Comparison of ENCODE assay signal across 9 cellular contexts in the genomic region with DNA sequence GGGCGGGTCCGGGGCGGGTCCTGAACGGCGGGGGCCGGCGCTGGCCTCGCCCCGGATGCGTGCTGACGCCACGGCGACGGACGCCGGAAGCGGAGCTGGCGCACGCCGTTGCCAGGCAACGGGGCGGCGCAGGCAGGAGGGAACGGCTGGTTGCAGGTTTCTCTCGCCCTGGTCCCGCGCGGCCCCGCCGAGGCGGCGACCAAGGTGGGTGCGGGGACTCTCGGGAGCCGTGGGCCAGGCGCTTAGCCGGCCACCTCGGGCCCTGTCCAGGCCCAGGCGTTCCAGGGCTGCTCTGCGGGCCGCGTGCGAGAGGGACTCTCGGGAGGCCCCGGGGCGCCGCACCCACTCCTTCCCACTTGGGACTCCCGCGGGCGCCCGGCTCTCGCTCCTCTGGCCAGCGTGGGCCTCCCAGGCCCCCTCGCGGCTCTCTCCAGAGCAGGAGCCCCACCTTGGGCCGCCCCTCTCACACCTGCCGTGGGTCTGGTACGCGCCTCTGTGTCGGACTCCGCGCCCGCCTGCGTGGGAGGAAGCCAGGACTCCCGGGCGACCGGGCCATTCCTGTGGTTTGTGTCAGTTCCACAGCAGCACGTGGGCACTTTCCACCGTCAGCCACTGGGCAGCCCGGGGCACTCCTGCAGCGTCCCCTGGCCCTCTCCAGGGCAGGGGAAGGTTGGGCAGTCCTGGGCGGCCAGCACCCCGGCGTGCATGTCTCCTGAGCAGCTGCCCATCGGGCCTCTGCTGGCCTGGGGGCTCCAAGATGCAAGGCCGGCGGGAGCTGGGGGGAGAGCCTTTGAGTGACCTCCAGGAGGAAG. TPM values are rescaled to one million over a fixed set of nuclear protein-coding genes. Genes with fewer than 3 reads are reported as not detected.
DNase-seq lines count a peak whose midpoint lies in the region; ATAC-seq, FAIRE-seq and TF ChIP-seq lines count a peak whose summit lies in the region.
"Had no signal": no experiment of that assay in that cellular context is flagged by ENCODE, and none has a peak within 500 bp of the region (broad histone marks: within the 10 kb centered on the region; RNA-seq: fewer than 3 reads in every experiment).

CLBA1 (plus strand) TSS at position 114 of the 812 bp plus-strand sequence; CDS start at position 758, 644 bp downstream.

- CTCF ChIA-PET in CD4-positive, alpha-beta T cell (lab: Charles Lee), result interaction anchor here (2.2 kb wide), 1 partner anchor 60 kb away, joined by 17 read pairs; no protein-coding TSS in a partner anchor
- CTCF ChIA-PET in activated CD8-positive, alpha-beta memory T cell treated with anti-CD3 and anti-CD28 coated beads, Interleukin-2, amount 10 ng/mL, durations not matched to agents 7 days and 5 days (lab: Charles Lee), result interaction anchor here (1.0 to 6.0 kb wide), 9 partner anchors 12 to 160 kb away, joined by 3 to 69 read pairs (median 5); no protein-coding TSS in a partner anchor
- CTCF ChIA-PET in endothelial cell of umbilical vein (lab: Charles Lee), result interaction anchor here (0.8 to 3.7 kb wide), 7 partner anchors 9 to 62 kb away, joined by 3 to 21 read pairs (median 4); partner anchors contain the start of gene CDCA4

- intact Hi-C loops in CD4-positive, alpha-beta T cell (cut with DNase I, micrococcal nuclease), result loop anchor here (1.0 to 2.0 kb wide), 3 partner anchors 32 to 35 kb away; partner anchors contain the start of gene CDCA4 (in 2 of the 2)
- intact Hi-C loops in endothelial cell of umbilical vein (cut with micrococcal nuclease), result loop anchor here (1.0 kb wide), 2 partner anchors 10 to 35 kb away; partner anchors contain the start of gene CDCA4

- peak within 1 kb of the TSS; percentile 45 to 67 (median 65) for H3K4me3 ChIP-seq in endothelial cell of umbilical vein (replicated peaks in 1 of 3; ENCODE audit: insufficient read depth in 1 of 3, low read depth in 1 of 3, low read length in 3 of 3)

- no peaks in the 10 kb centered on the region for H4K20me1 ChIP-seq in endothelial cell of umbilical vein (replicated peaks; ENCODE audit: control insufficient read depth, extremely low read depth, insufficient read depth, low read length)

- BruUV-seq in endothelial cell of umbilical vein (replicated peaks; lab: Mats Ljungman, UMichigan), result TSS peak; percentile 45

- peak within 1 kb of the TSS; percentile 59 for H3K9ac ChIP-seq in endothelial cell of umbilical vein (replicated peaks; ENCODE audit: extremely low read depth, insufficient read depth, low read length)

- H3K27ac ChIP-seq in CD4-positive, alpha-beta T cell (ENCODE audit: low read depth, low read length), result no peak within 1 kb of the TSS
- peak within 1 kb of the TSS; percentile 65 for H3K27ac ChIP-seq in endothelial cell of umbilical vein (ENCODE audit: insufficient read depth, low read depth, low read length)

- no peak for TF ChIP-seq CTCF in CD4-positive, alpha-beta T cell (IDR thresholded peaks at IDR 0.05)
- TF ChIP-seq CTCF in endothelial cell of umbilical vein (IDR thresholded peaks at IDR 0.05; ENCODE audit: extremely low read depth in 1 of 2, insufficient read depth in 1 of 2, low read depth in 1 of 2, low read length in 2 of 2), result no peak

- H3K36me3 Mint-ChIP-seq in CD4-positive, alpha-beta T cell (ENCODE audit: low read depth), result no peaks in the 10 kb centered on the region
- no peaks in the 10 kb centered on the region for H3K36me3 Mint-ChIP-seq in activated CD8-positive, alpha-beta memory T cell treated with anti-CD3 and anti-CD28 coated beads, Interleukin-2, amount 10 ng/mL, durations not matched to agents 7 days and 5 days

- peaks cover 4% of the 10 kb centered on the region for H3K4me1 ChIP-seq in endothelial cell of umbilical vein (ENCODE audit: control insufficient read depth, extremely low read depth, insufficient read depth, low read length)

- H3K27ac Mint-ChIP-seq in CD4-positive, alpha-beta T cell, result peak within 1 kb of the TSS; percentile 80
- H3K27ac Mint-ChIP-seq in activated CD8-positive, alpha-beta memory T cell treated with anti-CD3 and anti-CD28 coated beads, Interleukin-2, amount 10 ng/mL, durations not matched to agents 7 days and 5 days, result peak within 1 kb of the TSS; percentile 58

- peak within 1 kb of the TSS; percentile 45 for H3K4me2 ChIP-seq in endothelial cell of umbilical vein (ENCODE audit: insufficient read depth, low read length)

- ATAC-seq in CD4-positive, alpha-beta T cell (ENCODE audit: poor library complexity), result peak; percentile 96
- peak; percentile 97 for ATAC-seq in GM19372 (IDR thresholded peaks at IDR 0.05; ENCODE audit: low read depth, unreplicated experiment)
- ATAC-seq in HG03520 (IDR thresholded peaks at IDR 0.05; ENCODE audit: unreplicated experiment), result peak; percentile 90
- peak; percentile 93 for ATAC-seq in activated CD8-positive, alpha-beta memory T cell treated with anti-CD3 and anti-CD28 coated beads, Interleukin-2, amount 10 ng/mL, durations not matched to agents 7 days and 5 days

- dilution Hi-C loops in endothelial cell of umbilical vein (cut with MboI; ENCODE audit: extremely low pct_ligation_motif_present, low sequenced_read_pairs), result no loop called here

- no peaks in the 10 kb centered on the region for H3K9me3 Mint-ChIP-seq in CD4-positive, alpha-beta T cell
- H3K9me3 Mint-ChIP-seq in activated CD8-positive, alpha-beta memory T cell treated with anti-CD3 and anti-CD28 coated beads, Interleukin-2, amount 10 ng/mL, durations not matched to agents 7 days and 5 days (ENCODE audit: low read depth), result no peaks in the 10 kb centered on the region

- H3K4me1 Mint-ChIP-seq in CD4-positive, alpha-beta T cell (ENCODE audit: low read depth), result no peaks in the 10 kb centered on the region
- peaks cover 5% of the 10 kb centered on the region for H3K4me1 Mint-ChIP-seq in activated CD8-positive, alpha-beta memory T cell treated with anti-CD3 and anti-CD28 coated beads, Interleukin-2, amount 10 ng/mL, durations not matched to agents 7 days and 5 days

- no peaks in the 10 kb centered on the region for H3K79me2 ChIP-seq in endothelial cell of umbilical vein (ENCODE audit: control insufficient read depth, insufficient read depth, low read length)

- H3K9me1 ChIP-seq in endothelial cell of umbilical vein (replicated peaks; ENCODE audit: control insufficient read depth, extremely low read depth, insufficient read depth, low read length), result no peaks in the 10 kb centered on the region

- no peaks in the 10 kb centered on the region for H3K27me3 Mint-ChIP-seq in CD4-positive, alpha-beta T cell
- H3K27me3 Mint-ChIP-seq in activated CD8-positive, alpha-beta memory T cell treated with anti-CD3 and anti-CD28 coated beads, Interleukin-2, amount 10 ng/mL, durations not matched to agents 7 days and 5 days, result peaks cover 3% of the 10 kb centered on the region

- H3K4me3 Mint-ChIP-seq in CD4-positive, alpha-beta T cell, result peak within 1 kb of the TSS; percentile 75
- H3K4me3 Mint-ChIP-seq in activated CD8-positive, alpha-beta memory T cell treated with anti-CD3 and anti-CD28 coated beads, Interleukin-2, amount 10 ng/mL, durations not matched to agents 7 days and 5 days, result peak within 1 kb of the TSS; percentile 52

- H3K27me3 ChIP-seq in CD4-positive, alpha-beta T cell (ENCODE audit: control insufficient read depth, insufficient read depth, low read length), result no peaks in the 10 kb centered on the region
- H3K27me3 ChIP-seq in endothelial cell of umbilical vein (ENCODE audit: control insufficient read depth in 2 of 2, insufficient read depth in 2 of 2, low read length in 2 of 2), result no peaks in the 10 kb centered on the region

- peak; percentile 73 to 89 (median 84) for DNase-seq in CD4-positive, alpha-beta T cell
- DNase-seq in NK-92 (lab: John Stamatoyannopoulos, UW; ENCODE audit: unreplicated experiment) (peak; percentile 7), endothelial cell of umbilical vein (ENCODE audit: low read depth, low spot score) (peak; percentile 90), midbrain (lab: John Stamatoyannopoulos, UW) (peak; percentile 91)
- DNase-seq in activated CD8-positive, alpha-beta memory T cell treated with anti-CD3 and anti-CD28 coated beads, Interleukin-2, amount 10 ng/mL, durations not matched to agents 7 days and 5 days, result peak; percentile 93
- DNase-seq in stimulated activated CD8-positive, alpha-beta memory T cell treated with anti-CD3 and anti-CD28 coated beads, Interleukin-15, amount 100 ng/mL, for 4 hours (ENCODE audit: low read depth in 2 of 2), result peak; percentile 70 to 83

- peak; percentile 82 for FAIRE-seq in endothelial cell of umbilical vein (lab: Jason Lieb, UNC)
- FAIRE-seq: endometrium had no signal

- H3K9me3 ChIP-seq in CD4-positive, alpha-beta T cell (ENCODE audit: control insufficient read depth, low read length), result no peaks in the 10 kb centered on the region
- H3K9me3 ChIP-seq in endothelial cell of umbilical vein (replicated peaks; ENCODE audit: control insufficient read depth, insufficient read depth, low read length), result no peaks in the 10 kb centered on the region

- POLR2A ChIA-PET in CD4-positive, alpha-beta T cell (lab: Charles Lee), result interaction anchor here (0.8 to 1.6 kb wide), 6 partner anchors 31 to 504 kb away, joined by 3 to 15 read pairs (median 5); partner anchors contain the start of genes CDCA4, GPR132, PACS2 and SIVA1
- POLR2A ChIA-PET in endothelial cell of umbilical vein (lab: Charles Lee), result interaction anchor here (0.6 to 2.0 kb wide), 2 partner anchors 10 to 12 kb away, joined by 3 to 5 read pairs; no protein-coding TSS in a partner anchor

- peak within 1 kb of the TSS; percentile 86 for H2AFZ ChIP-seq in endothelial cell of umbilical vein (ENCODE audit: low read depth, low read length)

- no peaks in the 10 kb centered on the region for H3K36me3 ChIP-seq in endothelial cell of umbilical vein (ENCODE audit: control insufficient read depth in 2 of 2, extremely low read depth in 1 of 2, insufficient read depth in 2 of 2, low read length in 2 of 2)

- TF ChIP-seq POLR2A in endothelial cell of umbilical vein (IDR thresholded peaks at IDR 0.05; ENCODE audit: low read depth, low read length), result no peak

TF ChIP-seq in endothelial cell of umbilical vein, 7 proteins besides CTCF, POLR2A, EP300 and RAD21 (continues in another document):
- no peak for TF ChIP-seq EZH2 (IDR thresholded peaks at IDR 0.05; ENCODE audit: borderline replicate concordance, low read depth, low read length, severe bottlenecking)

RNA-seq across cellular contexts. Expression of gene CLBA1, which starts in this region (rescaled TPM):
- 1 to 10 TPM; 1.7 to 1.8 TPM for total RNA-seq in CD4-positive, alpha-beta T cell
- under 1 TPM; 0.56 to 0.67 TPM for total RNA-seq in activated CD8-positive, alpha-beta memory T cell treated with anti-CD3 and anti-CD28 coated beads, Interleukin-2, amount 10 ng/mL, durations not matched to agents 7 days and 5 days
- 5.3 and 5.6 TPM in 2 replicates for total RNA-seq in endothelial cell of umbilical vein
- 4.9 and 5.2 TPM in 2 replicates for polyA plus RNA-seq in endothelial cell of umbilical vein
- polyA plus RNA-seq in endothelial cell of umbilical vein (2011; cell fraction: cytosol; rRNA removed), result 4.7 and 5.5 TPM in 2 replicates
- 8.2 and 8.8 TPM in 2 replicates for polyA plus RNA-seq in endothelial cell of umbilical vein (2011; cell fraction: nucleus; rRNA removed)
- 3.3 and 4.7 TPM in 2 replicates for polyA plus RNA-seq in endothelial cell of umbilical vein (2012)
- polyA minus RNA-seq in endothelial cell of umbilical vein, result 2.5 and 3.0 TPM in 2 replicates
- 5.3 TPM for polyA minus RNA-seq in endothelial cell of umbilical vein (2011; cell fraction: cytosol; rRNA and poly(A)+ RNA removed)
- polyA minus RNA-seq in endothelial cell of umbilical vein (2011; cell fraction: nucleus; rRNA and poly(A)+ RNA removed), result 2.5 and 3.0 TPM in 2 replicates

Comparison
In these comparisons a context has a peak if more than half of its experiments do, and no peak if none do; other contexts are left out.
1. Peak in DNase-seq and ATAC-seq in activated CD8-positive, alpha-beta memory T cell treated with anti-CD3 and anti-CD28 coated beads, Interleukin-2, amount 10 ng/mL, durations not matched to agents 7 days and 5 days; RNA of the gene not detected or under 1 TPM.
2. DNase-seq: peak in every context shown above with its lines; median percentile 93 in activated CD8-positive, alpha-beta memory T cell treated with anti-CD3 and anti-CD28 coated beads, Interleukin-2, amount 10 ng/mL, durations not matched to agents 7 days and 5 days; 91 in midbrain; 90 in endothelial cell of umbilical vein; 84 in CD4-positive, alpha-beta T cell; 76 in stimulated activated CD8-positive, alpha-beta memory T cell treated with anti-CD3 and anti-CD28 coated beads, Interleukin-15, amount 100 ng/mL, for 4 hours; 7 in NK-92.